In the genomic region with DNA sequence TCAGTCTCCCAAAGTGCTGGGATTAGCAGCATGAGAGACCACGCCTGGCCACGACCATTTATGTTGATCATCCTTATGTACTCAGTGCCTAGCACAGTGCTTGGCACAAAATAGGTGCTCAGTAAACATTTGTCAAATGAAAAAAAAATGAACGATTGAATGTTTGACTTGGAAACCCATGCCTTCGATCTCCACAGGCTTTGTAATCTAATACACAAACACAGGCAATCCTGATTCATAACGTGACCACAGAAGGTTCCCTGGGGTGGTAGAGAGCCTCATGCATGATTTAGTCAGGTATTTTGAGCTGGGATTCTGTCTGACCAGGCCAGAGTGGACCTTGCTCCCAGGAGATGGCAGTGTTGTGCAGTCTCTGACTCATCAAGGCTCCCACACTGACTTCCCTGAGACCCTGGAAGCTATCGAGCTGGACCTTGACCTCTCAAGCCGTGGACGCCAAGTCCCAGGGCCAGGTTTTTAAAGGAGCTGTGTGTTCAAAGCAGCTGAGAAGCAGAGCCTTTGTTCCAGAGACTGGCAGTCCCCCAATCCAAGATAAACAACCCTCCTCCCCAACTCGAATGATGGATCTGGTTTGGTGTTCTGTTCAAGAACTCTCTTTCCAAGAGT, we compare ENCODE assay signal across 9 cellular contexts.
DNase-seq lines count a peak whose midpoint lies in the region; ATAC-seq and TF ChIP-seq lines count a peak whose summit lies in the region.
"Had no signal": no experiment of that assay in that cellular context is flagged by ENCODE, and none has a peak within 500 bp of the region (broad histone marks: within the 10 kb centered on the region; RNA-seq: fewer than 3 reads in every experiment).

No MANE protein-coding gene starts in this region.

- H3K27ac ChIP-seq in muscle layer of duodenum (ENCODE audit: low read length) = peak overlapping the region; percentile 9

- no peaks in the 10 kb centered on the region for H3K27me3 ChIP-seq in muscle layer of duodenum (ENCODE audit: low read depth, low read length)

- no peaks in the 10 kb centered on the region for H3K27me3 Mint-ChIP-seq in naive thymus-derived CD8-positive, alpha-beta T cell

- H3K4me3 Mint-ChIP-seq in naive thymus-derived CD8-positive, alpha-beta T cell = no peak overlapping the region
- H3K4me3 Mint-ChIP-seq: memory B cell had no signal

- H3K9me3 ChIP-seq in muscle layer of duodenum (ENCODE audit: control insufficient read depth in 1 of 2, low read length in 2 of 2) = no peaks in the 10 kb centered on the region

- TF ChIP-seq POLR2A in GM18505 (IDR thresholded peaks at IDR 0.05; ENCODE audit: borderline replicate concordance, extremely low read depth, insufficient read depth, insufficient read length) = no peak

- H3K9me3 Mint-ChIP-seq in naive thymus-derived CD8-positive, alpha-beta T cell = peaks cover 0 to 9% (median 2%) of the 10 kb centered on the region in 9 donors

- H3K27ac Mint-ChIP-seq in naive thymus-derived CD8-positive, alpha-beta T cell = no peak overlapping the region
- H3K27ac Mint-ChIP-seq: memory B cell had no signal

- no peaks in the 10 kb centered on the region for H3K4me1 Mint-ChIP-seq in naive thymus-derived CD8-positive, alpha-beta T cell
- H3K4me1 Mint-ChIP-seq: memory B cell had no signal

- peaks cover 0 to 3% (median 1%) of the 10 kb centered on the region in 3 donors for H3K36me3 Mint-ChIP-seq in naive thymus-derived CD8-positive, alpha-beta T cell

- POLR2A ChIA-PET in naive thymus-derived CD8-positive, alpha-beta T cell (lab: Charles Lee) = no interaction called here

- DNase-seq in AG08395 (ENCODE audit: low spot score) (peak; percentile 90), RPMI8226 (peak; percentile 76), NCI-H187 (lab: John Stamatoyannopoulos, UW) (no peak)
- no peak for DNase-seq in naive thymus-derived CD8-positive, alpha-beta T cell

- H3K36me3 ChIP-seq in muscle layer of duodenum (ENCODE audit: control insufficient read depth in 1 of 2, insufficient read depth in 2 of 2, low read length in 2 of 2) = no peaks in the 10 kb centered on the region

- ATAC-seq in GM18505 (IDR thresholded peaks at IDR 0.05; ENCODE audit: unreplicated experiment) (peak; percentile 62), HG03571 (IDR thresholded peaks at IDR 0.05; ENCODE audit: unreplicated experiment) (peak; percentile 51), esophagus mucosa (peak; percentile 65)
- ATAC-seq in naive thymus-derived CD8-positive, alpha-beta T cell = no peak

- peaks cover 6 to 15% of the 10 kb centered on the region in 2 donors for H3K4me1 ChIP-seq in muscle layer of duodenum (ENCODE audit: control insufficient read depth in 1 of 2, insufficient read depth in 2 of 2, low read length in 2 of 2)

- no peak overlapping the region for H3K4me3 ChIP-seq in muscle layer of duodenum (ENCODE audit: low read depth in 1 of 2, low read length in 2 of 2)

Comparison
In these comparisons a context has a peak if more than half of its experiments do, and no peak if none do; other contexts are left out.
1. DNase-seq: peak in AG08395 (single experiment) and RPMI8226 (single experiment); none in NCI-H187 (0 of 2) and naive thymus-derived CD8-positive, alpha-beta T cell (0 of 10).
2. ATAC-seq: peak in GM18505 (single experiment), HG03571 (single experiment) and esophagus mucosa (single experiment); none in naive thymus-derived CD8-positive, alpha-beta T cell (0 of 2).